1 cellular context compared by ENCODE assay signal in genomic region chr1:67741786-67742185, GRCh38.
TF ChIP-seq lines count a peak whose summit lies in the region.

No MANE protein-coding gene starts in this region.

TF ChIP-seq in A549, 52 proteins besides CTCF, POLR2A, EP300 and RAD21 (continued from another document):
- TF ChIP-seq E2F6 (IDR thresholded peaks at IDR 0.05; ENCODE audit: borderline replicate concordance, low read depth) (no peak), CBX8 (IDR thresholded peaks at IDR 0.05) (no peak), BCL3 (IDR thresholded peaks at IDR 0.05) (no peak), EHF (CRISPR knock-in tag; IDR thresholded peaks at IDR 0.05) (no peak)
